In genomic region chr5:112921031-112921832, GRCh38 we compare ENCODE assay signal across 8 cellular contexts. TPM values are rescaled to one million over a fixed set of nuclear protein-coding genes. Genes with fewer than 3 reads are reported as not detected.
DNase-seq lines count a peak whose midpoint lies in the region; ATAC-seq and TF ChIP-seq lines count a peak whose summit lies in the region.

No MANE protein-coding gene starts in this region.

- H3F3A ChIP-seq in SK-N-SH (replicated peaks; ENCODE audit: insufficient read depth) = peaks cover 8% of the 10 kb centered on the region

- peaks cover 45% of the 10 kb centered on the region for H3K79me2 ChIP-seq in SK-N-SH (ENCODE audit: insufficient read depth)
- peaks cover 35% of the 10 kb centered on the region for H3K79me2 ChIP-seq in parathyroid adenoma

- no peak for TF ChIP-seq RAD21 in SK-N-SH (IDR thresholded peaks at IDR 0.05; ENCODE audit: low read length)

- TF ChIP-seq POLR2A in heart left ventricle (IDR thresholded peaks at IDR 0.05) = no peak
- TF ChIP-seq POLR2A in uterus (IDR thresholded peaks at IDR 0.05) = peak in 1 of 2 donors; percentile 8

- H3K27me3 ChIP-seq in SK-N-SH (ENCODE audit: insufficient read depth) (no peaks in the 10 kb centered on the region), heart left ventricle (no peaks in the 10 kb centered on the region), parathyroid adenoma (ENCODE audit: control insufficient read depth, insufficient read depth, low read length) (no peaks in the 10 kb centered on the region), uterus (no peaks in the 10 kb centered on the region)

- peak; percentile 70 for DNase-seq in ELF-1 (ENCODE audit: low read depth, low spot score)
- peak; percentile 67 for DNase-seq in KBM-7
- peak; percentile 90 for DNase-seq in SK-N-SH
- peak; percentile 74 to 89 (median 78) for DNase-seq in heart left ventricle
- DNase-seq in uterus = peak; percentile 57 to 72

- TF ChIP-seq EP300 in SK-N-SH (IDR thresholded peaks at IDR 0.05; ENCODE audit: borderline replicate concordance in 1 of 2, low read depth in 1 of 2, low read length in 1 of 2) = no peak

- WGBS in SK-N-SH (ENCODE audit: low lambda C conversion rate) = under 1% methylated on average over 37 of the region's 68 CpGs
- WGBS in adipose tissue, 3 donors = 0 to 1% (median 1%) methylated on average over 60 to 68 of the region's 68 CpGs
- WGBS in heart left ventricle, 4 donors = 0 to 1% (median 1%) methylated on average over 23 to 68 of the region's 68 CpGs

- intact Hi-C loops in heart left ventricle (cut with DNase I) = loop anchor here in 9 of 10 donors (2.0 to 10.0 kb wide), 10 partner anchors 39 to 596 kb away; partner anchors contain the start of genes SRP19 (in 7 of the 9) and DCP2 (in 4 of the 9)
- intact Hi-C loops in uterus (cut with DNase I; ENCODE audit: low total_unique reads) = no loop called here

- H3K4me2 ChIP-seq in SK-N-SH = peak overlapping the region; percentile 91
- H3K4me2 ChIP-seq in parathyroid adenoma (ENCODE audit: low read length) = peak overlapping the region; percentile 94

- H3K9ac ChIP-seq in SK-N-SH = peak overlapping the region; percentile 96
- H3K9ac ChIP-seq in parathyroid adenoma = peak overlapping the region; percentile 71

- TF ChIP-seq CTCF in SK-N-SH (IDR thresholded peaks at IDR 0.05) (no peak), heart left ventricle (IDR thresholded peaks at IDR 0.05) (peak in 4 of 12 donors; percentile 7 to 29 (median 16)), parathyroid adenoma (IDR thresholded peaks at IDR 0.05) (no peak), uterus (IDR thresholded peaks at IDR 0.05) (peak in 1 of 4 experiments; percentile 12)

- peaks cover 6 to 15% of the 10 kb centered on the region in 2 experiments; a peak in 2 of 4 replicates for H3K4me1 ChIP-seq in SK-N-SH (ENCODE audit: control insufficient read depth in 1 of 2, insufficient read depth in 2 of 2, low read depth in 1 of 2, low read length in 1 of 2)
- H3K4me1 ChIP-seq in heart left ventricle = peaks cover 7 to 65% (median 50%) of the 10 kb centered on the region in 12 donors
- H3K4me1 ChIP-seq in parathyroid adenoma = peaks cover 32% of the 10 kb centered on the region
- H3K4me1 ChIP-seq in uterus = peaks cover 3 to 12% of the 10 kb centered on the region in 2 donors

- in situ Hi-C loops in KBM-7 (cut with MboI; ENCODE audit: low pct_unique_long_range_greater_than_20kb, low sequenced_read_pairs) = no loop called here

- ATAC-seq in GM21825 (IDR thresholded peaks at IDR 0.05; ENCODE audit: unreplicated experiment) = peak; percentile 34
- ATAC-seq in heart left ventricle = peak; percentile 67 to 88 (median 82)

- peak overlapping the region; percentile 88 to 96 for H3K4me3 ChIP-seq in SK-N-SH (ENCODE audit: low read depth in 2 of 2, low read length in 1 of 2)
- H3K4me3 ChIP-seq in heart left ventricle = peak overlapping the region; percentile 81 to 99 (median 91)
- peak overlapping the region; percentile 83 for H3K4me3 ChIP-seq in parathyroid adenoma (ENCODE audit: low read depth, low read length)
- peak overlapping the region; percentile 93 to 95 for H3K4me3 ChIP-seq in uterus

- H4K20me1 ChIP-seq in SK-N-SH (ENCODE audit: insufficient read depth) = peaks cover 4% of the 10 kb centered on the region

- H3K27ac ChIP-seq in SK-N-SH (ENCODE audit: low read depth in 2 of 2, low read length in 1 of 2) = peak overlapping the region; percentile 92
- H3K27ac ChIP-seq in adipose tissue (ENCODE audit: low read depth, low read length) = peak overlapping the region; percentile 97
- peak overlapping the region; percentile 88 to 100 (median 98) for H3K27ac ChIP-seq in heart left ventricle
- peak overlapping the region; percentile 92 for H3K27ac ChIP-seq in parathyroid adenoma
- peak overlapping the region; percentile 94 to 99 for H3K27ac ChIP-seq in uterus

- H3K36me3 ChIP-seq in SK-N-SH (replicated peaks in 1 of 2; ENCODE audit: control insufficient read depth in 1 of 2, insufficient read depth in 2 of 2, low read length in 1 of 2) (peaks cover 27 to 34% of the 10 kb centered on the region in 2 experiments), heart left ventricle (peaks cover 0 to 41% (median 34%) of the 10 kb centered on the region in 9 donors), parathyroid adenoma (ENCODE audit: control insufficient read depth, insufficient read depth, low read length) (no peaks in the 10 kb centered on the region), uterus (no peaks in the 10 kb centered on the region)

- CTCF ChIA-PET in SK-N-SH (lab: Yijun Ruan, JAX) = interaction anchor here (0.7 to 2.9 kb wide), 16 partner anchors 10 to 691 kb away, joined by 3 to 17 read pairs (median 4); partner anchors contain the start of gene SRP19

- POLR2A ChIA-PET in SK-N-SH (lab: Yijun Ruan, JAX) = interaction anchor here (0.6 to 3.2 kb wide), 7 partner anchors 20 to 794 kb away, joined by 3 to 14 read pairs (median 3); partner anchors contain the start of genes DCP2 and SRP19

- H3K9me2 ChIP-seq in SK-N-SH = no peaks in the 10 kb centered on the region

- H3K9me3 ChIP-seq in SK-N-SH = no peaks in the 10 kb centered on the region
- H3K9me3 ChIP-seq in heart left ventricle = no peaks in the 10 kb centered on the region
- H3K9me3 ChIP-seq in parathyroid adenoma (ENCODE audit: control insufficient read depth, low read length) = no peaks in the 10 kb centered on the region
- no peaks in the 10 kb centered on the region for H3K9me3 ChIP-seq in uterus

- H2AFZ ChIP-seq in SK-N-SH (ENCODE audit: low read depth) = peak overlapping the region; percentile 89
- peak overlapping the region; percentile 99 for H2AFZ ChIP-seq in parathyroid adenoma

TF ChIP-seq in SK-N-SH, 30 proteins besides CTCF, POLR2A, EP300 and RAD21:
- 0 out of 2 replicates have a peak, but pooled peaks have one; percentile 13 for TF ChIP-seq TCF12 (IDR thresholded peaks at IDR 0.05)
- TF ChIP-seq, protein P1, sequence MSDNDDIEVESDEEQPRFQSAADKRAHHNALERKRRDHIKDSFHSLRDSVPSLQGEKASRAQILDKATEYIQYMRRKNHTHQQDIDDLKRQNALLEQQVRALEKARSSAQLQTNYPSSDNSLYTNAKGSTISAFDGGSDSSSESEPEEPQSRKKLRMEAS (IDR thresholded peaks at IDR 0.05; ENCODE audit: low read depth) = peak; percentile 34; the same call in 1 of the 2 replicates
- TF ChIP-seq NRF1 (IDR thresholded peaks at IDR 0.05; ENCODE audit: low read depth, low read length) = no peak
- TF ChIP-seq SIN3A (IDR thresholded peaks at IDR 0.05; ENCODE audit: borderline replicate concordance, low read depth, low read length) = peak; percentile 33; the same call in 1 of the 2 replicates
- TF ChIP-seq, protein P2, sequence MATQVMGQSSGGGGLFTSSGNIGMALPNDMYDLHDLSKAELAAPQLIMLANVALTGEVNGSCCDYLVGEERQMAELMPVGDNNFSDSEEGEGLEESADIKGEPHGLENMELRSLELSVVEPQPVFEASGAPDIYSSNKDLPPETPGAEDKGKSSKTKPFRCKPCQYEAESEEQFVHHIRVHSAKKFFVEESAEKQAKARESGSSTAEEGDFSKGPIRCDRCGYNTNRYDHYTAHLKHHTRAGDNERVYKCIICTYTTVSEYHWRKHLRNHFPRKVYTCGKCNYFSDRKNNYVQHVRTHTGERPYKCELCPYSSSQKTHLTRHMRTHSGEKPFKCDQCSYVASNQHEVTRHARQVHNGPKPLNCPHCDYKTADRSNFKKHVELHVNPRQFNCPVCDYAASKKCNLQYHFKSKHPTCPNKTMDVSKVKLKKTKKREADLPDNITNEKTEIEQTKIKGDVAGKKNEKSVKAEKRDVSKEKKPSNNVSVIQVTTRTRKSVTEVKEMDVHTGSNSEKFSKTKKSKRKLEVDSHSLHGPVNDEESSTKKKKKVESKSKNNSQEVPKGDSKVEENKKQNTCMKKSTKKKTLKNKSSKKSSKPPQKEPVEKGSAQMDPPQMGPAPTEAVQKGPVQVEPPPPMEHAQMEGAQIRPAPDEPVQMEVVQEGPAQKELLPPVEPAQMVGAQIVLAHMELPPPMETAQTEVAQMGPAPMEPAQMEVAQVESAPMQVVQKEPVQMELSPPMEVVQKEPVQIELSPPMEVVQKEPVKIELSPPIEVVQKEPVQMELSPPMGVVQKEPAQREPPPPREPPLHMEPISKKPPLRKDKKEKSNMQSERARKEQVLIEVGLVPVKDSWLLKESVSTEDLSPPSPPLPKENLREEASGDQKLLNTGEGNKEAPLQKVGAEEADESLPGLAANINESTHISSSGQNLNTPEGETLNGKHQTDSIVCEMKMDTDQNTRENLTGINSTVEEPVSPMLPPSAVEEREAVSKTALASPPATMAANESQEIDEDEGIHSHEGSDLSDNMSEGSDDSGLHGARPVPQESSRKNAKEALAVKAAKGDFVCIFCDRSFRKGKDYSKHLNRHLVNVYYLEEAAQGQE (IDR thresholded peaks at IDR 0.05; ENCODE audit: low read depth, low read length) = no peak
- 0 out of 2 replicates have a peak, but pooled peaks have one; percentile 27 for TF ChIP-seq TAF1 (IDR thresholded peaks at IDR 0.05; ENCODE audit: borderline replicate concordance, low read depth, low read length)
- no peak for TF ChIP-seq GATA2 (CRISPR knock-in tag; IDR thresholded peaks at IDR 0.05)
- TF ChIP-seq YY1 (IDR thresholded peaks at IDR 0.05; ENCODE audit: low read depth) = peak; percentile 59; the same call in 1 of the 2 replicates

RNA-seq across cellular contexts. Expression of gene REEP5, which starts 0.8 kb away (rescaled TPM):
- polyA plus RNA-seq in SK-N-SH (2012; rRNA removed) (90.2 and 124 TPM in 2 replicates), adipose tissue (10 to 100 TPM; 41.3 to 66.8 (median 57.5) TPM), heart left ventricle (100 to 1,000 TPM in 1 of 2 donors, 10 to 100 TPM in 1; 93.5 to 116 TPM)
- 83.8 and 93.9 TPM in 2 replicates for polyA plus RNA-seq in SK-N-SH (2012; cell fraction: cytosol; rRNA removed)
- 62.3 and 87.7 TPM in 2 replicates for polyA plus RNA-seq in SK-N-SH (2012; cell fraction: nucleus; rRNA removed)
- total RNA-seq in heart left ventricle (100 to 1,000 TPM; 103 to 187 (median 141) TPM), uterus (10 to 100 TPM; 35.6 to 77.1 (median 56.2) TPM)

RNA-seq across cellular contexts. Expression of gene DCP2, which starts 55.4 kb away (rescaled TPM):
- 6.0 and 6.9 TPM in 2 replicates for polyA plus RNA-seq in SK-N-SH (2012; rRNA removed)
- 6.3 and 8.9 TPM in 2 replicates for polyA plus RNA-seq in SK-N-SH (2012; cell fraction: cytosol; rRNA removed)
- 4.1 and 5.9 TPM in 2 replicates for polyA plus RNA-seq in SK-N-SH (2012; cell fraction: nucleus; rRNA removed)
- polyA plus RNA-seq in adipose tissue = 10 to 100 TPM in 1 of 3 donors, 1 to 10 TPM in 2; 3.0 to 13.4 (median 7.6) TPM
- 10 to 100 TPM in 8 of 9 donors, 1 to 10 TPM in 1; 8.3 to 36.0 (median 18.4) TPM for total RNA-seq in heart left ventricle
- 1 to 10 TPM; 3.4 to 5.3 TPM for polyA plus RNA-seq in heart left ventricle
- 100 to 1,000 TPM in 1 of 4 donors, 10 to 100 TPM in 3; 11.2 to 124 (median 27.6) TPM for total RNA-seq in uterus

Comparison
In these comparisons a context has a peak if more than half of its experiments do, and no peak if none do; other contexts are left out.
1. Peak in every context shown above with its lines: DNase-seq, ATAC-seq, H3K4me3 ChIP-seq and H3K27ac ChIP-seq.